In the genomic region with DNA sequence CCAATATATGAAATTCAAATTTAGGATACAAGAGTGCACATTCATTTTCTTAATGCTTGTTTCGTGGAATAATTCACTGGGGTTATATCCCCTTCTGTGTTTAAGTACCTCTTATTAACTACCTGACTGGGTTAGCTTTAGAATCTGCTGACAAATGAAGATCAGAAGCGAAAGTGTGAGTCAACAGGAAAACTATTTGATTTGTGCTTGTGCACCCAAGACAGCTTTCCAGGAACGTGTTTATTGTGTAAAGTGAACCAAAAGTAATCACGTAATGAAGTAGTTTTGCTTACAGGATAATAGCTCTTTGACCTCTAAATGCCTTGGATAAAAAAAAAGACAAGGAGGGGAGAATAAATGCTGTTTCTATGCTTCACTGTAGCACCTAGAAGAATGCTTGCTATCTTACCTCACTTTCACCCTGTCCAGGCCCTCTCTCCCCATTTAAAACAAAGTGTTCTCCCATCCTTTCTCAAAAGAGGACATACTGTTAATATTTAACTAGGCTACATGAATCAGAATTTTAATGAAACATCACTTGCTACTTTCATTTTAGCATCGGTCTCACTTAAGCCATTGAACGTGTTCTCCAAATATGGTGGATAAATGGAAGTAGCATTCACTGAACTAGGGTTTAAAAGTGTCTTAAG, we compare ENCODE assay signal across 10 cellular contexts.
DNase-seq lines count a peak whose midpoint lies in the region; ATAC-seq, FAIRE-seq and TF ChIP-seq lines count a peak whose summit lies in the region.
"Had no signal": no experiment of that assay in that cellular context is flagged by ENCODE, and none has a peak within 500 bp of the region (broad histone marks: within the 10 kb centered on the region; RNA-seq: fewer than 3 reads in every experiment).

No MANE protein-coding gene starts in this region.

- H3K27me3 ChIP-seq in PC-3 (ENCODE audit: low read length): no peaks in the 10 kb centered on the region
- H3K27me3 ChIP-seq in sigmoid colon: no peaks in the 10 kb centered on the region

- H3K4me3 Mint-ChIP-seq in mesothelial cell of epicardium: no peak overlapping the region
- H3K4me3 Mint-ChIP-seq: neural crest cell had no signal

- H3K79me2 ChIP-seq in PC-3 (ENCODE audit: low read length): no peaks in the 10 kb centered on the region

- TF ChIP-seq POLR2A in GM12892 (IDR thresholded peaks at IDR 0.05; ENCODE audit: low read depth, low read length): no peak
- TF ChIP-seq POLR2A in sigmoid colon (IDR thresholded peaks at IDR 0.05): no peak

- peak; percentile 50 for FAIRE-seq in GM12892 (lab: Jason Lieb, UNC)
- FAIRE-seq: endometrium had no signal

- peak overlapping the region; percentile 60 for H3K4me2 ChIP-seq in PC-3 (ENCODE audit: low read length)

- no peaks in the 10 kb centered on the region for H3K36me3 Mint-ChIP-seq in mesothelial cell of epicardium

- CTCF ChIA-PET in PC-3 (lab: Charles Lee): no interaction called here

- no peak overlapping the region for H2AFZ ChIP-seq in PC-3 (ENCODE audit: low read length)

- WGBS in sigmoid colon, 2 donors: 15 to 50% methylated on average over 6 of the region's 6 CpGs

- BruUV-seq in PC-3 (replicated peaks; lab: Mats Ljungman, UMichigan): no TSS peak

- TF ChIP-seq CTCF in PC-3 (conservative IDR thresholded peaks at IDR 0.05; ENCODE audit: low read depth, low read length) (no peak), mesothelial cell of epicardium (IDR thresholded peaks at IDR 0.05; ENCODE audit: unreplicated experiment) (no peak), sigmoid colon (IDR thresholded peaks at IDR 0.05) (no peak)

- H3K9me2 ChIP-seq in PC-3 (replicated peaks; ENCODE audit: low read length): no peaks in the 10 kb centered on the region

- H3K9ac ChIP-seq in PC-3 (ENCODE audit: low read length): no peak overlapping the region

- H3K9me3 ChIP-seq in PC-3 (ENCODE audit: low read length): no peaks in the 10 kb centered on the region
- no peaks in the 10 kb centered on the region for H3K9me3 ChIP-seq in sigmoid colon

- H3K4me1 Mint-ChIP-seq in mesothelial cell of epicardium: peaks cover 3% of the 10 kb centered on the region
- H3K4me1 Mint-ChIP-seq: neural crest cell had no signal

- POLR2A ChIA-PET in PC-3 (lab: Charles Lee; ENCODE audit: unreplicated experiment): no interaction called here

- DNase-seq in GM12892 (ENCODE audit: insufficient read length) (no peak), PC-3 (peak; percentile 45), kidney tubule cell (ENCODE audit: low spot score) (peak; percentile 77), substantia nigra (lab: John Stamatoyannopoulos, UW) (no peak), mesothelial cell of epicardium (ENCODE audit: low spot score in 2 of 2, unreplicated experiment in 2 of 2) (no peak), sigmoid colon (no peak)

- H3K36me3 ChIP-seq in PC-3 (ENCODE audit: low read depth, low read length) (no peaks in the 10 kb centered on the region), sigmoid colon (no peaks in the 10 kb centered on the region)

- H3F3A ChIP-seq in PC-3 (ENCODE audit: low read length, unreplicated experiment): no peaks in the 10 kb centered on the region

- TF ChIP-seq EP300 in sigmoid colon (IDR thresholded peaks at IDR 0.05): no peak

- ATAC-seq in GM21619 (IDR thresholded peaks at IDR 0.05; ENCODE audit: unreplicated experiment) (peak; percentile 80), PC-3 (peak; percentile 67), HG03565 (IDR thresholded peaks at IDR 0.05; ENCODE audit: unreplicated experiment) (no peak)

- H3K9me3 Mint-ChIP-seq in mesothelial cell of epicardium: peaks cover 22% of the 10 kb centered on the region
- H3K9me3 Mint-ChIP-seq: neural crest cell had no signal

- intact Hi-C loops in PC-3 (cut with micrococcal nuclease) (loop anchor here (10.0 kb wide), 1 partner anchor 416 kb away; no protein-coding TSS in a partner anchor), sigmoid colon (cut with DNase I) (loop anchor here (10.0 kb wide), 1 partner anchor 96 kb away; no protein-coding TSS in a partner anchor)

- H3K4me1 ChIP-seq in PC-3 (ENCODE audit: insufficient read depth, low read length): peaks cover 13% of the 10 kb centered on the region
- no peaks in the 10 kb centered on the region for H3K4me1 ChIP-seq in sigmoid colon

- H4K20me1 ChIP-seq in PC-3 (ENCODE audit: low read length): no peaks in the 10 kb centered on the region

- no peak overlapping the region for H3K27ac Mint-ChIP-seq in mesothelial cell of epicardium

- no peak overlapping the region for H3K27ac ChIP-seq in PC-3 (ENCODE audit: low read length)
- no peak overlapping the region for H3K27ac ChIP-seq in substantia nigra (ENCODE audit: low read depth, low read length, poor library complexity, severe bottlenecking)
- H3K27ac ChIP-seq in sigmoid colon: no peak overlapping the region

- no peaks in the 10 kb centered on the region for H3K27me3 Mint-ChIP-seq in mesothelial cell of epicardium (ENCODE audit: low read depth)

- H3K4me3 ChIP-seq in PC-3 (ENCODE audit: low read length): peak overlapping the region; percentile 18; the same call in 1 of the 2 replicates
- no peak overlapping the region for H3K4me3 ChIP-seq in sigmoid colon

Comparison
In these comparisons a context has a peak if more than half of its experiments do, and no peak if none do; other contexts are left out.
1. DNase-seq: peak in PC-3 (single experiment) and kidney tubule cell (single experiment); none in GM12892 (single experiment), substantia nigra (0 of 49), mesothelial cell of epicardium (0 of 2) and sigmoid colon (single experiment).